8 cellular contexts compared by ENCODE assay signal in genomic region chr12:106841471-106842302, GRCh38.
A peak's percentile ranks its signal among the peaks of the same experiment; 100 is the strongest.
DNase-seq lines count a peak whose midpoint lies in the region; ATAC-seq and TF ChIP-seq lines count a peak whose summit lies in the region.

No MANE protein-coding gene starts in this region.

- DNase-seq in NOMO-1 treated with DMSO at 0.1 percent for 48 hours (lab: John Stamatoyannopoulos, UW; ENCODE audit: unreplicated experiment) (peak; percentile 17), NOMO-1 treated with dmso at 0.1 percent for 144 hours (lab: John Stamatoyannopoulos, UW; ENCODE audit: unreplicated experiment) (no peak), IMR-90 (peak; percentile 45), RWPE1 (ENCODE audit: low spot score) (peak; percentile 49), choroid plexus epithelial cell (ENCODE audit: low read depth) (peak; percentile 73), suprapubic skin (ENCODE audit: low spot score in 2 of 2) (no peak)

- H3K4ac ChIP-seq in IMR-90 (ENCODE audit: low read depth, low read length) = no peak overlapping the region

- TF ChIP-seq POLR2A in IMR-90 (IDR thresholded peaks at IDR 0.05; ENCODE audit: low read depth, low read length) (no peak), suprapubic skin (IDR thresholded peaks at IDR 0.05) (no peak)

- H3K36me3 ChIP-seq in IMR-90 (ENCODE audit: control insufficient read depth, insufficient read depth, low read length) (peaks cover 3% of the 10 kb centered on the region; the same call in 1 of the 2 replicates), liver (ENCODE audit: control insufficient read depth in 4 of 4, insufficient read depth in 3 of 4, low read depth in 1 of 4, low read length in 3 of 4) (peaks cover 0 to 19% (median 10%) of the 10 kb centered on the region in 4 donors), suprapubic skin (no peaks in the 10 kb centered on the region)

- no peak overlapping the region for H2BK20ac ChIP-seq in IMR-90 (ENCODE audit: low read depth, low read length)

- WGBS in IMR-90 (ENCODE audit: extremely low coverage in 2 of 2, insufficient read length in 1 of 2), 2 experiments = no CpG with 5 or more reads among the region's 1 CpG
- WGBS in liver = 21% methylated on average over 1 of the region's 1 CpG
- WGBS in suprapubic skin = 12% methylated on average over 1 of the region's 1 CpG

- no peak overlapping the region for H2BK5ac ChIP-seq in IMR-90 (ENCODE audit: low read depth, low read length, poor library complexity, severe bottlenecking)

- 0 out of 4 replicates have a peak, but pooled peaks cover 0 to 3% of the 10 kb centered on the region in 2 experiments for H3K79me1 ChIP-seq in IMR-90 (ENCODE audit: low read depth in 1 of 2, low read length in 2 of 2)

- H2AK5ac ChIP-seq in IMR-90 (ENCODE audit: low read depth, low read length) = no peak overlapping the region

- H3K9me3 ChIP-seq in IMR-90 (ENCODE audit: control insufficient read depth, insufficient read depth, low read length) (no peaks in the 10 kb centered on the region), liver (ENCODE audit: control insufficient read depth in 4 of 4, low read length in 3 of 4) (no peaks in the 10 kb centered on the region), suprapubic skin (no peaks in the 10 kb centered on the region)

- dilution Hi-C loops in IMR-90 (cut with HindIII; ENCODE audit: low sequenced_read_pairs, unreplicated experiment) = no loop called here

- in situ Hi-C loops in IMR-90 (cut with MboI; ENCODE audit: low sequenced_read_pairs) = loop anchor here (10.0 kb wide), 1 partner anchor 457 kb away; no protein-coding TSS in a partner anchor

- no TSS peak for BruUV-seq in IMR-90 (replicated peaks; lab: Mats Ljungman, UMichigan)

- intact Hi-C loops in IMR-90 (cut with micrococcal nuclease) = loop anchor here (1.0 to 10.0 kb wide), 6 partner anchors 81 to 614 kb away; partner anchors contain the start of genes POLR3B and RFX4

- peak; percentile 72 for TF ChIP-seq RAD21 in IMR-90 (IDR thresholded peaks at IDR 0.05; ENCODE audit: low read length)
- peak; percentile 87 to 89 for TF ChIP-seq RAD21 in liver (IDR thresholded peaks at IDR 0.05)

- H4K20me1 ChIP-seq in IMR-90 (ENCODE audit: insufficient read depth, low read length) = no peaks in the 10 kb centered on the region

- H4K5ac ChIP-seq in IMR-90 (ENCODE audit: low read depth, low read length) = no peak overlapping the region

- H3K27ac ChIP-seq in IMR-90 (ENCODE audit: insufficient read depth, low read length) = no peak overlapping the region
- H3K27ac ChIP-seq in RWPE1 = no peak overlapping the region
- H3K27ac ChIP-seq in liver (ENCODE audit: low read depth in 1 of 2, low read length in 2 of 2) = no peak overlapping the region
- no peak overlapping the region for H3K27ac ChIP-seq in suprapubic skin

- H2BK120ac ChIP-seq in IMR-90 (ENCODE audit: low read depth, low read length) = no peak overlapping the region

- H3K27me3 ChIP-seq in IMR-90 (ENCODE audit: control insufficient read depth, insufficient read depth, low read length) (no peaks in the 10 kb centered on the region), liver (ENCODE audit: control insufficient read depth in 4 of 4, insufficient read depth in 4 of 4, low read length in 3 of 4) (no peaks in the 10 kb centered on the region), suprapubic skin (no peaks in the 10 kb centered on the region)

- no peak overlapping the region for H3K9ac ChIP-seq in IMR-90 (ENCODE audit: low read depth, low read length)
- H3K9ac ChIP-seq in liver (ENCODE audit: low read depth in 1 of 2, low read length in 2 of 2) = peak overlapping the region in 1 of 2 donors; percentile 53

- H2AK9ac ChIP-seq in IMR-90 (replicated peaks; ENCODE audit: low read depth, low read length, poor library complexity) = no peak overlapping the region

- CTCF ChIA-PET in IMR-90 (lab: Yijun Ruan, JAX) = interaction anchor here (0.6 to 1.5 kb wide), 8 partner anchors 9 to 479 kb away, joined by 3 to 5 read pairs (median 4); no protein-coding TSS in a partner anchor
- CTCF ChIA-PET in RWPE1 (lab: Yijun Ruan, JAX) = interaction anchor here (0.5 to 1.1 kb wide), 11 partner anchors 22 to 509 kb away, joined by 3 to 6 read pairs (median 3); partner anchors contain the start of gene POLR3B

- ATAC-seq in IMR-90 (ENCODE audit: low read depth) (peak; percentile 65), GM18511 (IDR thresholded peaks at IDR 0.05; ENCODE audit: unreplicated experiment) (no peak)

- 0 out of 2 replicates have a peak, but pooled peaks cover 3% of the 10 kb centered on the region for H3K9me1 ChIP-seq in IMR-90 (ENCODE audit: insufficient read depth, low read length)

- peaks cover 5% of the 10 kb centered on the region for H3K4me1 ChIP-seq in IMR-90 (ENCODE audit: control insufficient read depth, insufficient read depth, low read length)
- H3K4me1 ChIP-seq in liver (ENCODE audit: control insufficient read depth in 4 of 4, insufficient read depth in 4 of 4, low read length in 3 of 4) = peaks cover 5 to 16% (median 13%) of the 10 kb centered on the region in 4 donors
- peaks cover 12% of the 10 kb centered on the region for H3K4me1 ChIP-seq in suprapubic skin

- no peak overlapping the region for H3K14ac ChIP-seq in IMR-90 (replicated peaks; ENCODE audit: low read depth, low read length)

- TF ChIP-seq EP300 in suprapubic skin (IDR thresholded peaks at IDR 0.05) = no peak

- no peak overlapping the region for H2AFZ ChIP-seq in IMR-90 (replicated peaks; ENCODE audit: low read length, poor library complexity)

- H3K56ac ChIP-seq in IMR-90 (ENCODE audit: extremely low read depth, insufficient read depth, low read length) = no peak overlapping the region

- H3K23ac ChIP-seq in IMR-90 (ENCODE audit: low read depth, low read length) = no peak overlapping the region

- POLR2A ChIA-PET in IMR-90 (lab: Charles Lee; ENCODE audit: unreplicated experiment) = no interaction called here
- POLR2A ChIA-PET in RWPE1 (lab: Yijun Ruan, JAX; ENCODE audit: low non-redundant PET) = no interaction called here

- no peak overlapping the region for H3K4me3 ChIP-seq in IMR-90 (ENCODE audit: insufficient read depth, low read depth, low read length)
- H3K4me3 ChIP-seq in choroid plexus epithelial cell (ENCODE audit: low read depth, low read length) = no peak overlapping the region
- no peak overlapping the region for H3K4me3 ChIP-seq in liver (ENCODE audit: low read depth in 1 of 3, low read length in 3 of 3)
- no peak overlapping the region for H3K4me3 ChIP-seq in suprapubic skin

- no peak overlapping the region for H4K8ac ChIP-seq in IMR-90 (ENCODE audit: low read depth in 2 of 2, low read length in 2 of 2)

- no peak overlapping the region for H3K4me2 ChIP-seq in IMR-90 (ENCODE audit: low read depth, low read length)

- no peak overlapping the region for H3K18ac ChIP-seq in IMR-90 (ENCODE audit: low read depth, low read length)

- TF ChIP-seq CTCF in IMR-90 (conservative IDR thresholded peaks at IDR 0.05; ENCODE audit: low read depth, low read length) (peak; percentile 65), RWPE1 (conservative IDR thresholded peaks at IDR 0.05; ENCODE audit: low read depth) (peak; percentile 68), choroid plexus epithelial cell (conservative IDR thresholded peaks at IDR 0.05; ENCODE audit: low read depth, low read length) (peak; percentile 70), liver (IDR thresholded peaks at IDR 0.05; ENCODE audit: low read depth, low read length, missing input control) (peak; percentile 68), suprapubic skin (IDR thresholded peaks at IDR 0.05) (peak; percentile 31 to 32)

- H4K91ac ChIP-seq in IMR-90 (ENCODE audit: insufficient read depth, low read depth, low read length) = no peak overlapping the region

- no peak overlapping the region for H2BK15ac ChIP-seq in IMR-90 (ENCODE audit: low read depth, low read length)

TF ChIP-seq in IMR-90, 13 proteins besides CTCF, POLR2A, EP300 and RAD21:
- TF ChIP-seq SMC3 (IDR thresholded peaks at IDR 0.05; ENCODE audit: low read depth, low read length) (peak; percentile 57), NFE2L2 (IDR thresholded peaks at IDR 0.05; ENCODE audit: low read depth, low read length) (no peak)

TF ChIP-seq in liver, 16 proteins besides CTCF, POLR2A, EP300 and RAD21 (continues in another document):
- TF ChIP-seq JUND (IDR thresholded peaks at IDR 0.05) = no peak
- no peak for TF ChIP-seq NR2F2 (IDR thresholded peaks at IDR 0.05)
- TF ChIP-seq FOXA1 (IDR thresholded peaks at IDR 0.05) = no peak
- no peak for TF ChIP-seq GABPA (IDR thresholded peaks at IDR 0.05 in 1 of 2, conservative IDR thresholded peaks at IDR 0.05 in 1 of 2)
- no peak for TF ChIP-seq ATF3 (IDR thresholded peaks at IDR 0.05)
- no peak for TF ChIP-seq FOXA2 (IDR thresholded peaks at IDR 0.05)
- no peak for TF ChIP-seq ZBTB33 (IDR thresholded peaks at IDR 0.05)
- no peak for TF ChIP-seq HNF4A (conservative IDR thresholded peaks at IDR 0.05)
- no peak for TF ChIP-seq HNF4G (IDR thresholded peaks at IDR 0.05)
- TF ChIP-seq RXRA (IDR thresholded peaks at IDR 0.05) = no peak
- no peak for TF ChIP-seq SP1 (IDR thresholded peaks at IDR 0.05)
- TF ChIP-seq EGR1 (IDR thresholded peaks at IDR 0.05; ENCODE audit: low read depth in 2 of 2) = no peak
- no peak for TF ChIP-seq TAF1 (conservative IDR thresholded peaks at IDR 0.05)

Comparison
In these comparisons a context has a peak if more than half of its experiments do, and no peak if none do; other contexts are left out.
1. DNase-seq: peak in NOMO-1 treated with DMSO at 0.1 percent for 48 hours (single experiment), IMR-90 (single experiment), RWPE1 (single experiment) and choroid plexus epithelial cell (single experiment); none in NOMO-1 treated with dmso at 0.1 percent for 144 hours (single experiment) and suprapubic skin (0 of 2).
2. Peak in every context shown above with its lines, with median percentiles within 50 percentile points of each other: CTCF ChIP-seq.